Comparison of ENCODE assay signal across 9 cellular contexts in the genomic region with DNA sequence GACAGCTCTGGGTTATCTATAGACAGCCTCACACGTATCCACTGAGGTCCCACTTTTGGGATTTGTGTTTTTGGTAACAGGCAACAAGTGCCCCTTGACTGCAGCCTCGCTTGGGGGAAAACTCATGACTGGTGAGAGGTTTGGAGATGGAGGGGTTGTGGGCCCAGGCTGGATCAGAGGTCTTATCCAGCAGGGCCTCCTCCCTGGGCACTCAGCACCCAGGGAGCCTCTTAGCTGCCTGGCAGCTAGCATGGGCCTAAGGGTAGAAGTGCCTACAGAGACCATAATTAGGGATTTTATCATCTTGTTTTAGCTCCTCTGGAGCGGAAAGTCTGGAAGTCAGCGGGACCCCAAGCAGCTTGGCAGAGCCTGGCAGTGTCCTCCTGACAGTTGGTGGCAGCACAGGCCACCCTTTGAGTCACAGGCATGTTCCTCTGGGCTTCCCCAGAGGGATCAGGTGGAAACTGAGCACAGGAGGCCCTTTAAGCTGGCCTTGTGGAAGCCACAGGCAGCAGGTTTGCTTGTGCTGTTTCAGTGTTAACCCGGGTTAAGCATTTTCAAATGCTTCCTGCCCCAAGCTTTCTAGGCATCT.
A peak's percentile ranks its signal among the peaks of the same experiment; 100 is the strongest.
DNase-seq lines count a peak whose midpoint lies in the region; ATAC-seq and TF ChIP-seq lines count a peak whose summit lies in the region.
"Had no signal": no experiment of that assay in that cellular context is flagged by ENCODE, and none has a peak within 500 bp of the region (broad histone marks: within the 10 kb centered on the region; RNA-seq: fewer than 3 reads in every experiment).

No MANE protein-coding gene starts in this region.

- peak; percentile 46; the same call in 1 of the 2 replicates for TF ChIP-seq CTCF in KMS-11 (conservative IDR thresholded peaks at IDR 0.05; ENCODE audit: low read depth, low read length)
- peak; percentile 73 for TF ChIP-seq CTCF in VCaP (conservative IDR thresholded peaks at IDR 0.05)

- H3K9me3 ChIP-seq in GM23248 (ENCODE audit: low read depth) (no peaks in the 10 kb centered on the region), aorta (ENCODE audit: control insufficient read depth, low read length) (no peaks in the 10 kb centered on the region)

- H3K79me2 ChIP-seq in GM23248 (ENCODE audit: insufficient read depth): no peaks in the 10 kb centered on the region
- no peaks in the 10 kb centered on the region for H3K79me2 ChIP-seq in KMS-11 (ENCODE audit: insufficient read depth, low read depth)

- H3K4me1 Mint-ChIP-seq in activated CD4-positive, alpha-beta T cell treated with anti-CD3 and anti-CD28 coated beads for 36 hours: no peaks in the 10 kb centered on the region
- H3K4me1 Mint-ChIP-seq in T-helper 2 cell treated with Interferon-gamma antibody and Interleukin-4, amounts not matched to agents 5 μg/mL and 100 μg/mL, for 36 hours (ENCODE audit: low read depth): no peaks in the 10 kb centered on the region

- POLR2A ChIA-PET in activated CD4-positive, alpha-beta T cell treated with anti-CD3 and anti-CD28 coated beads for 36 hours (lab: Charles Lee): no interaction called here

- H3K4me3 ChIP-seq in GM23248 (no peak overlapping the region), KMS-11 (IDR thresholded peaks at IDR 0.05; ENCODE audit: insufficient read depth, low read depth, low read length) (no peak overlapping the region), aorta (ENCODE audit: low read length in 2 of 2) (no peak overlapping the region)

- H3K4me2 ChIP-seq in GM23248 (ENCODE audit: unreplicated experiment): no peak overlapping the region
- H3K4me2 ChIP-seq in KMS-11: no peak overlapping the region

- in situ Hi-C loops in GM23248 (cut with MboI): loop anchor here (10.0 kb wide), 1 partner anchor 240 kb away; no protein-coding TSS in a partner anchor

- no peak overlapping the region for H3K27ac ChIP-seq in GM23248
- no peak overlapping the region for H3K27ac ChIP-seq in KMS-11
- H3K27ac ChIP-seq in VCaP: no peak overlapping the region
- H3K27ac ChIP-seq in aorta (ENCODE audit: low read depth in 1 of 2, low read length in 2 of 2): no peak overlapping the region

- intact Hi-C loops in activated CD4-positive, alpha-beta T cell treated with anti-CD3 and anti-CD28 coated beads for 36 hours (cut with DNase I, micrococcal nuclease): loop anchor here in 1 of 2 experiments (5.0 kb wide), 1 partner anchor 242 kb away; no protein-coding TSS in a partner anchor
- intact Hi-C loops in aorta (cut with DNase I): no loop called here

- H3K4me1 ChIP-seq in GM23248 (ENCODE audit: insufficient read depth) (no peaks in the 10 kb centered on the region), KMS-11 (ENCODE audit: low read depth, poor library complexity, severe bottlenecking) (no peaks in the 10 kb centered on the region), aorta (ENCODE audit: control insufficient read depth in 1 of 2, insufficient read depth in 2 of 2, low read length in 2 of 2) (no peaks in the 10 kb centered on the region)

- DNase-seq in activated CD4-positive, alpha-beta T cell treated with anti-CD3 and anti-CD28 coated beads for 36 hours: peak; percentile 41
- no peak for DNase-seq in activated CD4-positive, alpha-beta T cell treated with anti-CD3 and anti-CD28 coated beads for 4 hours
- peak; percentile 58 for DNase-seq in GM23248
- peak; percentile 64 for DNase-seq in iPS-NIHi11 (ENCODE audit: low spot score)
- no peak for DNase-seq in aorta
- no peak for DNase-seq in T-helper 2 cell treated with Interferon-gamma antibody and Interleukin-4, amounts not matched to agents 5 μg/mL and 100 μg/mL, for 36 hours (ENCODE audit: low spot score)

- H3K27me3 ChIP-seq in GM23248 (replicated peaks; ENCODE audit: insufficient read depth) (no peaks in the 10 kb centered on the region), KMS-11 (ENCODE audit: insufficient read depth, low read depth) (no peaks in the 10 kb centered on the region), aorta (ENCODE audit: control insufficient read depth in 1 of 2, insufficient read depth in 2 of 2, low read length in 1 of 2) (no peaks in the 10 kb centered on the region)

- peak; percentile 47 for ATAC-seq in activated CD4-positive, alpha-beta T cell treated with anti-CD3 and anti-CD28 coated beads for 36 hours
- ATAC-seq in aorta (ENCODE audit: low FRiP score): peak; percentile 58

- WGBS in GM23248 (ENCODE audit: low coverage in 1 of 2, low lambda C conversion rate in 2 of 2, missing lambda C conversion rate in 2 of 2), 2 experiments: 35 to 40% methylated on average over 5 of the region's 5 CpGs
- WGBS in aorta, 2 donors: 61 to 66% methylated on average over 5 of the region's 5 CpGs

- H3K27ac Mint-ChIP-seq in activated CD4-positive, alpha-beta T cell treated with anti-CD3 and anti-CD28 coated beads for 36 hours: no peak overlapping the region
- no peak overlapping the region for H3K27ac Mint-ChIP-seq in T-helper 2 cell treated with Interferon-gamma antibody and Interleukin-4, amounts not matched to agents 5 μg/mL and 100 μg/mL, for 36 hours
- H3K27ac Mint-ChIP-seq: activated naive CD8-positive, alpha-beta T cell had no signal

- no peaks in the 10 kb centered on the region for H3K27me3 Mint-ChIP-seq in activated CD4-positive, alpha-beta T cell treated with anti-CD3 and anti-CD28 coated beads for 36 hours
- no peaks in the 10 kb centered on the region for H3K27me3 Mint-ChIP-seq in T-helper 2 cell treated with Interferon-gamma antibody and Interleukin-4, amounts not matched to agents 5 μg/mL and 100 μg/mL, for 36 hours (ENCODE audit: low read depth)
- H3K27me3 Mint-ChIP-seq: activated naive CD8-positive, alpha-beta T cell had no signal

- H3K9ac ChIP-seq in GM23248: no peak overlapping the region
- H3K9ac ChIP-seq in KMS-11: no peak overlapping the region

- H3K36me3 Mint-ChIP-seq in activated CD4-positive, alpha-beta T cell treated with anti-CD3 and anti-CD28 coated beads for 36 hours (ENCODE audit: low read depth): no peaks in the 10 kb centered on the region
- no peaks in the 10 kb centered on the region for H3K36me3 Mint-ChIP-seq in T-helper 2 cell treated with Interferon-gamma antibody and Interleukin-4, amounts not matched to agents 5 μg/mL and 100 μg/mL, for 36 hours (ENCODE audit: low read depth)

- no peak overlapping the region for H3K4me3 Mint-ChIP-seq in activated CD4-positive, alpha-beta T cell treated with anti-CD3 and anti-CD28 coated beads for 36 hours
- no peak overlapping the region for H3K4me3 Mint-ChIP-seq in T-helper 2 cell treated with Interferon-gamma antibody and Interleukin-4, amounts not matched to agents 5 μg/mL and 100 μg/mL, for 36 hours
- H3K4me3 Mint-ChIP-seq: activated naive CD8-positive, alpha-beta T cell had no signal

- no peaks in the 10 kb centered on the region for H3K36me3 ChIP-seq in GM23248 (ENCODE audit: low read depth)
- no peaks in the 10 kb centered on the region for H3K36me3 ChIP-seq in KMS-11 (ENCODE audit: insufficient read depth)
- H3K36me3 ChIP-seq in aorta (ENCODE audit: control insufficient read depth in 1 of 2, insufficient read depth in 2 of 2, low read length in 1 of 2): no peaks in the 10 kb centered on the region

- H2AFZ ChIP-seq in GM23248 (no peak overlapping the region), KMS-11 (ENCODE audit: low read depth) (no peak overlapping the region)

- H3K9me2 ChIP-seq in GM23248 (ENCODE audit: insufficient read depth): no peaks in the 10 kb centered on the region

- no peaks in the 10 kb centered on the region for H3K9me3 Mint-ChIP-seq in activated CD4-positive, alpha-beta T cell treated with anti-CD3 and anti-CD28 coated beads for 36 hours (ENCODE audit: low read depth)
- H3K9me3 Mint-ChIP-seq in T-helper 2 cell treated with Interferon-gamma antibody and Interleukin-4, amounts not matched to agents 5 μg/mL and 100 μg/mL, for 36 hours: no peaks in the 10 kb centered on the region

- H4K20me1 ChIP-seq in GM23248 (ENCODE audit: insufficient read depth): no peaks in the 10 kb centered on the region
- no peaks in the 10 kb centered on the region for H4K20me1 ChIP-seq in KMS-11 (ENCODE audit: insufficient read depth)

- CTCF ChIA-PET in activated CD4-positive, alpha-beta T cell treated with anti-CD3 and anti-CD28 coated beads for 36 hours (lab: Charles Lee): interaction anchor here (1.3 kb wide), 1 partner anchor 21 kb away, joined by 5 read pairs; no protein-coding TSS in a partner anchor

- H3F3A ChIP-seq in GM23248 (ENCODE audit: insufficient read depth): no peaks in the 10 kb centered on the region

Comparison
In these comparisons a context has a peak if more than half of its experiments do, and no peak if none do; other contexts are left out.
1. DNase-seq: peak in activated CD4-positive, alpha-beta T cell treated with anti-CD3 and anti-CD28 coated beads for 36 hours (single experiment), GM23248 (single experiment) and iPS-NIHi11 (single experiment); none in activated CD4-positive, alpha-beta T cell treated with anti-CD3 and anti-CD28 coated beads for 4 hours (0 of 2), aorta (0 of 2) and T-helper 2 cell treated with Interferon-gamma antibody and Interleukin-4, amounts not matched to agents 5 μg/mL and 100 μg/mL, for 36 hours (single experiment).